ENCODE assay signal across 32 cellular contexts in the genomic region with DNA sequence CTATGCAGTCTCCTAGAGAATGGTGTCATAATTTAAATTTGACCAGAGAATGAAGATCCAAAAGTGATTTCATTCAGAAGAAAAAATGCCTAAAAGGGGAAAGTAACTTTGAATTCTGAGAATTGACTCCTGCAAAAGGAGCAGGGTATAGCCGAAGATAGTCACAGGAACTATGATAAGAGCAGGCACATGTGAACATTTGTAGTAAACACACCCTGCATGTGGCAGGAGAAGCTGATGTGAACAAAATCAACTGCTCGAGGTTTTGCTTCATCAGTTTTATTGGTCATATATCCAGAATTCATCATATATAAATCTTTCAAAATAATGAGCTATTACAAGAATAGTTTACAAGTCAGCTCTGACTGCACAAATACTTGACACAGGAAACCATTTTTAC.
"Had no signal": no experiment of that assay in that cellular context is flagged by ENCODE, and none has a peak within 500 bp of the region (broad histone marks: within the 10 kb centered on the region; RNA-seq: fewer than 3 reads in every experiment).

No MANE protein-coding gene starts in this region.

- H3K4me1 Mint-ChIP-seq: nephron progenitor cell; neural crest cell; stimulated activated naive CD8-positive, alpha-beta T cell treated with anti-CD3 and anti-CD28 coated beads, Interleukin-15, amount 100 ng/mL, for 72 hours had no signal

- H3K4me1 ChIP-seq: parathyroid adenoma, psoas muscle, suprapubic skin, testis, tibial artery, transverse colon, upper lobe of right lung, uterus had no signal

- H3K36me3 ChIP-seq: uterus had no signal

- H3K4me3 ChIP-seq: psoas muscle, skin epidermis, smooth muscle cell, spleen, suprapubic skin, testis, tibial artery, transverse colon, upper lobe of right lung, uterus had no signal

- H3K27ac ChIP-seq: neutrophil, parathyroid adenoma, psoas muscle, skin epidermis, suprapubic skin, testis, tibial artery, transverse colon, upper lobe of right lung, uterus had no signal

- H3K27me3 Mint-ChIP-seq: naive thymus-derived CD8-positive, alpha-beta T cell; natural killer cell treated with Interleukin-12 subunit alpha and Interleukin-12 subunit beta and Interleukin-15 and Interleukin-18, amount 100 ng/mL, for 72 hours; progenitor cell of endocrine pancreas; stimulated activated memory B cell treated with anti-CD40 and anti-IgM and Interleukin-4, amounts not matched to agents 10 μg/mL and 1 μg/mL and 100 μg/mL, for 72 hours; stimulated activated naive CD8-positive, alpha-beta T cell treated with anti-CD3 and anti-CD28 coated beads, Interleukin-15, amount 100 ng/mL, for 72 hours; type B pancreatic cell had no signal

- H3K9ac ChIP-seq: parathyroid adenoma had no signal

- H3K27ac Mint-ChIP-seq: natural killer cell treated with Interleukin-12 subunit alpha and Interleukin-12 subunit beta and Interleukin-15 and Interleukin-18, amount 100 ng/mL, for 72 hours; stimulated activated naive CD8-positive, alpha-beta T cell treated with anti-CD3 and anti-CD28 coated beads, Interleukin-15, amount 100 ng/mL, for 72 hours; type B pancreatic cell had no signal

- DNase-seq: naive thymus-derived CD8-positive, alpha-beta T cell; nephron progenitor cell; nucleus accumbens; posterior cingulate gyrus; psoas muscle; right cardiac atrium; spleen; stimulated activated CD4-positive, alpha-beta T cell treated with anti-CD3 and anti-CD28 coated beads, Interleukin-12 subunit alpha, Interleukin-12 subunit beta, amount 100 ng/mL, for 4 hours; stimulated activated CD4-positive, alpha-beta T cell treated with anti-CD3 and anti-CD28 coated beads, Interleukin-1b, Interleukin-23, amount 100 ng/mL, for 48 hours; stimulated activated CD4-positive, alpha-beta T cell treated with anti-CD3 and anti-CD28 coated beads, Interleukin-4, amount 100 ng/mL, for 1 hour; stimulated activated CD4-positive, alpha-beta T cell treated with anti-CD3 and anti-CD28 coated beads, Interleukin-4, amount 100 ng/mL, for 4 hours; stimulated activated CD8-positive, alpha-beta memory T cell treated with anti-CD3 and anti-CD28 coated beads, Interleukin-4, amount 100 ng/mL, for 48 hours; stimulated activated naive CD4-positive, alpha-beta T cell; stimulated activated naive CD8-positive, alpha-beta T cell treated with anti-CD3 and anti-CD28 coated beads, Interleukin-15, amount 100 ng/mL, for 72 hours; stimulated activated naive CD8-positive, alpha-beta T cell treated with anti-CD3 and anti-CD28 coated beads, Interleukin-15, Interleukin-2, amounts not matched to agents 100 U/mL and 50 U/mL, for 24 hours; substantia nigra; testis; tibial artery; transverse colon; upper lobe of right lung; uterus had no signal

- H3K4me3 Mint-ChIP-seq: naive thymus-derived CD8-positive, alpha-beta T cell; natural killer cell treated with Interleukin-12 subunit alpha and Interleukin-12 subunit beta and Interleukin-15 and Interleukin-18, amount 100 ng/mL, for 72 hours; nephron progenitor cell; neural crest cell; stimulated activated memory B cell treated with anti-CD40 and anti-IgM and Interleukin-4, amounts not matched to agents 10 μg/mL and 1 μg/mL and 100 μg/mL, for 72 hours; stimulated activated naive CD8-positive, alpha-beta T cell treated with anti-CD3 and anti-CD28 coated beads, Interleukin-15, amount 100 ng/mL, for 72 hours; type B pancreatic cell had no signal

- H3K9me3 Mint-ChIP-seq: naive thymus-derived CD8-positive, alpha-beta T cell; natural killer cell treated with Interleukin-12 subunit alpha and Interleukin-12 subunit beta and Interleukin-15 and Interleukin-18, amount 100 ng/mL, for 72 hours; nephron progenitor cell; neural crest cell; stimulated activated memory B cell treated with anti-CD40 and anti-IgM and Interleukin-4, amounts not matched to agents 10 μg/mL and 1 μg/mL and 100 μg/mL, for 72 hours; stimulated activated naive CD8-positive, alpha-beta T cell treated with anti-CD3 and anti-CD28 coated beads, Interleukin-15, amount 100 ng/mL, for 72 hours; type B pancreatic cell had no signal

- H3K27me3 ChIP-seq: neutrophil, spleen, suprapubic skin, testis, tibial artery, transverse colon, upper lobe of right lung, uterus had no signal

- ATAC-seq: naive thymus-derived CD8-positive, alpha-beta T cell; natural killer cell treated with Interleukin-12 subunit alpha and Interleukin-12 subunit beta and Interleukin-15 and Interleukin-18, amount 100 ng/mL, for 72 hours; right cardiac atrium; sciatic nerve; stimulated activated memory B cell treated with anti-CD40 and anti-IgM and Interleukin-4, amounts not matched to agents 10 μg/mL and 1 μg/mL and 100 μg/mL, for 72 hours; stimulated activated naive CD8-positive, alpha-beta T cell treated with anti-CD3 and anti-CD28 coated beads, Interleukin-15, amount 100 ng/mL, for 72 hours; stimulated activated naive CD8-positive, alpha-beta T cell treated with anti-CD3 and anti-CD28 coated beads, Interleukin-15, Interleukin-2, amounts not matched to agents 100 U/mL and 50 U/mL, for 24 hours; upper lobe of right lung had no signal

- H3K9me3 ChIP-seq: neutrophil, psoas muscle, spleen, suprapubic skin, testis, tibial artery, transverse colon, upper lobe of right lung, uterus had no signal
